In genomic region chr18:5440297-5440696, GRCh38 we compare ENCODE assay signal across 16 cellular contexts.
DNase-seq lines count a peak whose midpoint lies in the region; ATAC-seq and TF ChIP-seq lines count a peak whose summit lies in the region.
"Had no signal": no experiment of that assay in that cellular context is flagged by ENCODE, and none has a peak within 500 bp of the region (broad histone marks: within the 10 kb centered on the region; RNA-seq: fewer than 3 reads in every experiment).

No MANE protein-coding gene starts in this region.

- ATAC-seq in GM18909 (IDR thresholded peaks at IDR 0.05; ENCODE audit: poor library complexity, unreplicated experiment) = peak; percentile 53
- peak; percentile 58 for ATAC-seq in stimulated activated memory B cell treated with anti-CD40 and anti-IgM and Interleukin-4, amounts not matched to agents 10 μg/mL and 1 μg/mL and 100 μg/mL, for 72 hours
- ATAC-seq: activated CD8-positive, alpha-beta memory T cell treated with anti-CD3 and anti-CD28 coated beads, Interleukin-2, amount 10 ng/mL, durations not matched to agents 7 days and 5 days; esophagus mucosa; T-cell had no signal

- H3K9me3 Mint-ChIP-seq in stimulated activated memory B cell treated with anti-CD40 and anti-IgM and Interleukin-4, amounts not matched to agents 10 μg/mL and 1 μg/mL and 100 μg/mL, for 72 hours = peaks cover 3% of the 10 kb centered on the region
- H3K9me3 Mint-ChIP-seq: CD4-positive, alpha-beta T cell; T-cell had no signal

- no peaks in the 10 kb centered on the region for H3K27me3 Mint-ChIP-seq in stimulated activated memory B cell treated with anti-CD40 and anti-IgM and Interleukin-4, amounts not matched to agents 10 μg/mL and 1 μg/mL and 100 μg/mL, for 72 hours
- H3K27me3 Mint-ChIP-seq: CD4-positive, alpha-beta T cell; T-cell had no signal

- H3K4me1 Mint-ChIP-seq in stimulated activated memory B cell treated with anti-CD40 and anti-IgM and Interleukin-4, amounts not matched to agents 10 μg/mL and 1 μg/mL and 100 μg/mL, for 72 hours = peaks cover 16% of the 10 kb centered on the region
- H3K4me1 Mint-ChIP-seq: activated CD8-positive, alpha-beta memory T cell treated with anti-CD3 and anti-CD28 coated beads, Interleukin-2, amount 10 ng/mL, durations not matched to agents 7 days and 5 days had no signal

- H3K27ac Mint-ChIP-seq in stimulated activated memory B cell treated with anti-CD40 and anti-IgM and Interleukin-4, amounts not matched to agents 10 μg/mL and 1 μg/mL and 100 μg/mL, for 72 hours = no peak overlapping the region
- H3K27ac Mint-ChIP-seq: activated CD8-positive, alpha-beta memory T cell treated with anti-CD3 and anti-CD28 coated beads, Interleukin-2, amount 10 ng/mL, durations not matched to agents 7 days and 5 days; CD4-positive, alpha-beta T cell; T-cell had no signal

- TF ChIP-seq CTCF in NB4 (IDR thresholded peaks at IDR 0.05; ENCODE audit: low read depth, low read length) (no peak), choroid plexus epithelial cell (conservative IDR thresholded peaks at IDR 0.05; ENCODE audit: low read depth, low read length) (no peak)

- no peaks in the 10 kb centered on the region for H3K36me3 Mint-ChIP-seq in stimulated activated memory B cell treated with anti-CD40 and anti-IgM and Interleukin-4, amounts not matched to agents 10 μg/mL and 1 μg/mL and 100 μg/mL, for 72 hours
- H3K36me3 Mint-ChIP-seq: activated CD8-positive, alpha-beta memory T cell treated with anti-CD3 and anti-CD28 coated beads, Interleukin-2, amount 10 ng/mL, durations not matched to agents 7 days and 5 days; T-cell had no signal

- H3K4me3 ChIP-seq in NB4 (ENCODE audit: low read depth, low read length) (no peak overlapping the region), choroid plexus epithelial cell (ENCODE audit: low read depth, low read length) (no peak overlapping the region)
- H3K4me3 ChIP-seq: hepatocyte, uterus had no signal

- TF ChIP-seq POLR2A in NB4 (IDR thresholded peaks at IDR 0.05; ENCODE audit: extremely low read depth, insufficient read length) = no peak

- H3K4me3 Mint-ChIP-seq in stimulated activated memory B cell treated with anti-CD40 and anti-IgM and Interleukin-4, amounts not matched to agents 10 μg/mL and 1 μg/mL and 100 μg/mL, for 72 hours = no peak overlapping the region
- H3K4me3 Mint-ChIP-seq: activated CD8-positive, alpha-beta memory T cell treated with anti-CD3 and anti-CD28 coated beads, Interleukin-2, amount 10 ng/mL, durations not matched to agents 7 days and 5 days; CD4-positive, alpha-beta T cell; T-cell had no signal

- DNase-seq in NB4 (ENCODE audit: low read depth) (peak; percentile 67), choroid plexus epithelial cell (ENCODE audit: low read depth) (peak; percentile 66), ecto neural progenitor cell (ENCODE audit: low spot score) (no peak), NCI-H2227 treated with DMSO at 0.1 percent for 48 hours (lab: John Stamatoyannopoulos, UW) (no peak), AG08396 (ENCODE audit: low spot score) (no peak)
- DNase-seq: activated CD8-positive, alpha-beta memory T cell treated with anti-CD3 and anti-CD28 coated beads, Interleukin-2, amount 10 ng/mL, durations not matched to agents 7 days and 5 days; activated gamma-delta T cell treated with Interleukin-2 at 50 U/mL for 16 hours; CD4-positive, alpha-beta T cell; NCI-H1105; stimulated activated naive CD4-positive, alpha-beta T cell treated with Interleukin-2 at 50 U/mL for 16 hours; T-cell; uterus had no signal

Comparison
In these comparisons a context has a peak if more than half of its experiments do, and no peak if none do; other contexts are left out.
1. DNase-seq: peak in NB4 (single experiment) and choroid plexus epithelial cell (single experiment); none in ecto neural progenitor cell (single experiment), NCI-H2227 treated with DMSO at 0.1 percent for 48 hours (single experiment) and AG08396 (single experiment).